Comparison of ENCODE assay signal across 22 cellular contexts in the genomic region with DNA sequence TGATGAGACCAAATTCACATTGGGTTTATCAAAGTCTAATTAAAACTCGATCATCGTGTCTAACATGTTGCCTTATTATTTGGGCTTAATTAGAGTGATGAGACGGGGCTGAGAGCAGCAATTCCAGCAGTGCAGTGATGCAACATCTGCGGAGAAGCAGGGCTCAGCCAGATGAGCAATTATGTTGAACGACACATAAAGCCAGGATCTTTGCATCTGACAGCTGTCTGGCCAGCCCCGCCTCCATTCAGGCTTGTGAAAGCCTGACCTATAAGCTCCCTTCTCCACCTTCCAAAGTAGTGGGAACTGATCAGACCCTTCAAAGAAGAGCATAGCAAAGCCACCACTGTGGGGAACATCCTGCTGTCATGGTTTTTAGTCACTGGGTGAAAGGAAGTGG.
"Had no signal": no experiment of that assay in that cellular context is flagged by ENCODE, and none has a peak within 500 bp of the region (broad histone marks: within the 10 kb centered on the region; RNA-seq: fewer than 3 reads in every experiment).

No MANE protein-coding gene starts in this region.

- H3K4me1 Mint-ChIP-seq: activated naive CD4-positive, alpha-beta T cell treated with anti-CD3 and anti-CD28 coated beads, Interleukin-2, amount 50 U/mL, for 24 hours; T-cell had no signal

- H3K27ac ChIP-seq: breast epithelium, KMS-11, SK-N-MC had no signal

- H3K4me3 Mint-ChIP-seq: activated CD8-positive, alpha-beta T cell treated with anti-CD3 and anti-CD28 coated beads, Interleukin-2, amount 10 ng/mL, durations not matched to agents 7 days and 5 days; activated naive CD4-positive, alpha-beta T cell treated with anti-CD3 and anti-CD28 coated beads, Interleukin-2, amount 50 U/mL, for 24 hours; T-cell had no signal

- H3K36me3 ChIP-seq: breast epithelium had no signal

- H3K4me1 ChIP-seq: breast epithelium had no signal

- H3K4me3 ChIP-seq: breast epithelium, SK-N-MC had no signal

- DNase-seq: activated CD4-positive, CD25-positive, alpha-beta regulatory T cell; activated CD8-positive, alpha-beta memory T cell treated with anti-CD3 and anti-CD28 coated beads, Interleukin-2, amount 50 U/mL, for 48 hours; activated CD8-positive, alpha-beta T cell treated with anti-CD3 and anti-CD28 coated beads, Interleukin-2, amount 10 ng/mL, durations not matched to agents 7 days and 5 days; activated T-cell treated with anti-CD3 and anti-CD28 coated beads, Interleukin-2, amount 50 U/mL, for 1 hour; aorta; central memory CD4-positive, alpha-beta T cell; NCI-H1092 treated with DMSO at 0.1 percent for 48 hours; NCI-H1417 treated with DMSO at 0.1 percent for 48 hours; NCI-H1694; NCI-H2029 treated with DMSO at 0.1 percent for 48 hours; NCI-H446; NCI-H774; NK-92 treated with Interleukin-12 subunit alpha and Interleukin-12 subunit beta, amount 100 ng/mL, for 24 hours; OCI-M1; RPMI8226; T-cell; T-helper 2 cell; T1000 had no signal

- H3K36me3 Mint-ChIP-seq: activated naive CD4-positive, alpha-beta T cell treated with anti-CD3 and anti-CD28 coated beads, Interleukin-2, amount 50 U/mL, for 24 hours; T-cell had no signal

- H3K27ac Mint-ChIP-seq: activated CD8-positive, alpha-beta T cell treated with anti-CD3 and anti-CD28 coated beads, Interleukin-2, amount 10 ng/mL, durations not matched to agents 7 days and 5 days; activated naive CD4-positive, alpha-beta T cell treated with anti-CD3 and anti-CD28 coated beads, Interleukin-2, amount 50 U/mL, for 24 hours; T-cell had no signal
